In the genomic region with DNA sequence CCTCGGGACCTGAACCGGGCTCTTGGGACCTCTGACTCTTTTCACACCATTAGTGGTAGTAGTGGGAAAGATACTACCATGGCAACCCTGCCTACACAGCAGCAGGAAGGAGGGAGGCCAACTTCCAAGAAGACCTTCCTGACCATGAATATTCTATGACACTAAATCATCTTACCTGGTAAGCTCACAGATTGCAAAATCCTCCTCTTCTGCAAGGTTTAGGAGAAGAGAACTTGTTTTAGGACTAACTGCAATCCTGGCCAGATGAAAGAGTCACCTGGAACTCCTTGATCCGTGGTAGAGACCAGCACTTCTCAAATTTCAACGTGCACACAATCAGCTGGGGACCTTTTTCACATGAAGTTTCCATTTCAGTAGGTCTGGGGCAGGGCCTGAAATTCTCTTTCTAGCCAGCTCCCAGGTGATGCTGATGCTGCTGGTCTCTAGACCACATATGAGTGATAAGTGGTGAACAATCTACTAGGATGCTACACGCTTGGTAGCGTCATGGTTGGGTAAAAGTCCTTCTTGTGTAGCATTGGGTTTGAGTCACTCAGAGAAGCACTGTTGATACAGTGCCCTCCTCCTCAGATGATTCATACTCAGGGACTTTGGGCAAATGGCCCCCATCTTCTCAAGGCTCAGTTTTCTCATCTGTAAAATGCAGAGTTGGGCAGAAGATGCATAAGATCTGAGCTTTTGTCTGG, we compare ENCODE assay signal across 14 cellular contexts.
"Had no signal": no experiment of that assay in that cellular context is flagged by ENCODE, and none has a peak within 500 bp of the region (broad histone marks: within the 10 kb centered on the region; RNA-seq: fewer than 3 reads in every experiment).

No MANE protein-coding gene starts in this region.

- H3K36me3 Mint-ChIP-seq: mesothelial cell of epicardium, neural progenitor cell had no signal

- H3K4me3 Mint-ChIP-seq: activated CD4-positive, alpha-beta memory T cell treated with anti-CD3 and anti-CD28 coated beads, Interleukin-2, amount 10 ng/mL, durations not matched to agents 7 days and 5 days; activated naive CD4-positive, alpha-beta T cell treated with anti-CD3 and anti-CD28 coated beads for 36 hours; central memory CD8-positive, alpha-beta T cell; mesothelial cell of epicardium; neural progenitor cell had no signal

- ATAC-seq: left cardiac atrium, lower lobe of right lung had no signal

- H3K4me1 Mint-ChIP-seq: activated CD4-positive, alpha-beta memory T cell treated with anti-CD3 and anti-CD28 coated beads, Interleukin-2, amount 10 ng/mL, durations not matched to agents 7 days and 5 days; central memory CD8-positive, alpha-beta T cell; mesothelial cell of epicardium; neural progenitor cell had no signal

- H3K9me3 Mint-ChIP-seq: activated CD4-positive, alpha-beta memory T cell treated with anti-CD3 and anti-CD28 coated beads, Interleukin-2, amount 10 ng/mL, durations not matched to agents 7 days and 5 days; activated naive CD4-positive, alpha-beta T cell treated with anti-CD3 and anti-CD28 coated beads for 36 hours; central memory CD8-positive, alpha-beta T cell; mesothelial cell of epicardium; neural progenitor cell had no signal

- H3K4me3 ChIP-seq: lower lobe of right lung, neural progenitor cell, ovary, uterus had no signal

- H3K27ac Mint-ChIP-seq: activated CD4-positive, alpha-beta memory T cell treated with anti-CD3 and anti-CD28 coated beads, Interleukin-2, amount 10 ng/mL, durations not matched to agents 7 days and 5 days; activated naive CD4-positive, alpha-beta T cell treated with anti-CD3 and anti-CD28 coated beads for 36 hours; mesothelial cell of epicardium; neural progenitor cell had no signal

- DNase-seq: activated CD4-positive, alpha-beta memory T cell treated with anti-CD3 and anti-CD28 coated beads, Interleukin-2, amount 10 ng/mL, durations not matched to agents 7 days and 5 days; activated CD4-positive, CD25-positive, alpha-beta regulatory T cell treated with anti-CD3 and anti-CD28 coated beads, Interleukin-2, amount 50 U/mL, for 72 hours; activated naive CD4-positive, alpha-beta T cell treated with anti-CD3 and anti-CD28 coated beads for 36 hours; cortex of kidney; effector CD8-positive, alpha-beta T cell; hippocampal formation; left cardiac atrium; lower lobe of right lung; ovary; stimulated activated CD4-positive, alpha-beta T cell treated with anti-CD3 and anti-CD28 coated beads, Interleukin-2, amount 100 ng/mL, for 48 hours; uterus had no signal
